1 cellular context compared by ENCODE assay signal in the genomic region with DNA sequence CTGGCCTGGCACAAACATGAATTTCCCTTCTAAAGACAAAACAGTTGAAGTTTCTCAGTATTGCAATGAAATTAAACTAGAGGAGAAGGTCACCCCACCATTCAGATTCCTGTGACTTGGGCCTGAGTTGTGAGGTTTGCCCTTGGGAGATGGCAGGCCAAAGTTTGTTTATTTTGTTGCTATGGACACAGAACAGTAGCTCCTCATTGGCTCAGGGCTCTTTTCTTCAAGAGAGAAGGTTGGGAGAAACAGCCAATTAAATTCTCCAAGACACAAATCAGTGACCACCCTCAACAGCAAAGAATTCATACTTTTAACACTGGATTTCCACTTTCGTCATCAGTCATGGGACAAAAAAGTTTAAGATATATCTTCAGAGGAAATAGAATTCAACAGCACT.
TF ChIP-seq lines count a peak whose summit lies in the region.

Gene FLACC1 (minus strand): TSS at position 130 of the 400 bp plus-strand sequence. CDS start 5,941 bp downstream, outside the sequence.

TF ChIP-seq in K562, 482 proteins besides CTCF, POLR2A, EP300 and RAD21:
- no peak for TF ChIP-seq FUS (optimal IDR thresholded peaks at IDR 0.05; ENCODE audit: low read depth, low read length)
- no peak for TF ChIP-seq BRCA1 (IDR thresholded peaks at IDR 0.05)
- TF ChIP-seq BRCA1 (CRISPR knock-in tag; IDR thresholded peaks at IDR 0.05): no peak
- TF ChIP-seq TEAD1 (CRISPR knock-in tag; IDR thresholded peaks at IDR 0.05): no peak
- no peak for TF ChIP-seq ZNF140 (CRISPR knock-in tag; IDR thresholded peaks at IDR 0.05)
- TF ChIP-seq NFYB (IDR thresholded peaks at IDR 0.05; ENCODE audit: extremely low read depth, insufficient read length): peak; percentile 49
- TF ChIP-seq ZNF830 (CRISPR knock-in tag; IDR thresholded peaks at IDR 0.05): no peak
- TF ChIP-seq CBX5 (IDR thresholded peaks at IDR 0.05; ENCODE audit: borderline replicate concordance, low read depth): no peak
- TF ChIP-seq HNRNPLL (IDR thresholded peaks at IDR 0.05; ENCODE audit: low read depth, low read length, poor library complexity, severe bottlenecking): no peak
- TF ChIP-seq SMAD3 (CRISPR knock-in tag; conservative IDR thresholded peaks at IDR 0.05): no peak
- no peak for TF ChIP-seq MTA1 (IDR thresholded peaks at IDR 0.05; ENCODE audit: borderline replicate concordance)
- no peak for TF ChIP-seq TFE3 (CRISPR knock-in tag; IDR thresholded peaks at IDR 0.05)
- no peak for TF ChIP-seq PREB (CRISPR knock-in tag; IDR thresholded peaks at IDR 0.05)
- peak; percentile 82 for TF ChIP-seq RFX1 (IDR thresholded peaks at IDR 0.05)
- TF ChIP-seq SMARCE1 (IDR thresholded peaks at IDR 0.05): no peak
- TF ChIP-seq ATF4 (CRISPR knock-in tag; IDR thresholded peaks at IDR 0.05): no peak
- TF ChIP-seq NFRKB (IDR thresholded peaks at IDR 0.05; ENCODE audit: low read depth): no peak
- no peak for TF ChIP-seq CUX1 (CRISPR knock-in tag; IDR thresholded peaks at IDR 0.05)
- TF ChIP-seq MTA3 (IDR thresholded peaks at IDR 0.05; ENCODE audit: borderline replicate concordance): no peak
- no peak for TF ChIP-seq OTX1 (CRISPR knock-in tag; IDR thresholded peaks at IDR 0.05)
- TF ChIP-seq, protein P1, sequence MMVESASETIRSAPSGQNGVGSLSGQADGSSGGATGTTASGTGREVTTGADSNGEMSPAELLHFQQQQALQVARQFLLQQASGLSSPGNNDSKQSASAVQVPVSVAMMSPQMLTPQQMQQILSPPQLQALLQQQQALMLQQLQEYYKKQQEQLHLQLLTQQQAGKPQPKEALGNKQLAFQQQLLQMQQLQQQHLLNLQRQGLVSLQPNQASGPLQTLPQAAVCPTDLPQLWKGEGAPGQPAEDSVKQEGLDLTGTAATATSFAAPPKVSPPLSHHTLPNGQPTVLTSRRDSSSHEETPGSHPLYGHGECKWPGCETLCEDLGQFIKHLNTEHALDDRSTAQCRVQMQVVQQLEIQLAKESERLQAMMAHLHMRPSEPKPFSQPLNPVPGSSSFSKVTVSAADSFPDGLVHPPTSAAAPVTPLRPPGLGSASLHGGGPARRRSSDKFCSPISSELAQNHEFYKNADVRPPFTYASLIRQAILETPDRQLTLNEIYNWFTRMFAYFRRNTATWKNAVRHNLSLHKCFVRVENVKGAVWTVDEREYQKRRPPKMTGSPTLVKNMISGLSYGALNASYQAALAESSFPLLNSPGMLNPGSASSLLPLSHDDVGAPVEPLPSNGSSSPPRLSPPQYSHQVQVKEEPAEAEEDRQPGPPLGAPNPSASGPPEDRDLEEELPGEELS (CRISPR knock-in tag; IDR thresholded peaks at IDR 0.05; ENCODE audit: borderline replicate concordance): no peak
- TF ChIP-seq TFAM (CRISPR knock-in tag; conservative IDR thresholded peaks at IDR 0.05): no peak
- TF ChIP-seq, protein P2, sequence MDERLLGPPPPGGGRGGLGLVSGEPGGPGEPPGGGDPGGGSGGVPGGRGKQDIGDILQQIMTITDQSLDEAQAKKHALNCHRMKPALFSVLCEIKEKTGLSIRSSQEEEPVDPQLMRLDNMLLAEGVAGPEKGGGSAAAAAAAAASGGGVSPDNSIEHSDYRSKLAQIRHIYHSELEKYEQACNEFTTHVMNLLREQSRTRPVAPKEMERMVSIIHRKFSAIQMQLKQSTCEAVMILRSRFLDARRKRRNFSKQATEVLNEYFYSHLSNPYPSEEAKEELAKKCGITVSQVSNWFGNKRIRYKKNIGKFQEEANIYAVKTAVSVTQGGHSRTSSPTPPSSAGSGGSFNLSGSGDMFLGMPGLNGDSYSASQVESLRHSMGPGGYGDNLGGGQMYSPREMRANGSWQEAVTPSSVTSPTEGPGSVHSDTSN (CRISPR knock-in tag; IDR thresholded peaks at IDR 0.05; ENCODE audit: low read depth): no peak
- TF ChIP-seq, protein P2 (tag; conservative IDR thresholded peaks at IDR 0.05; ENCODE audit: low read depth): no peak
- TF ChIP-seq TAF7 (tag; IDR thresholded peaks at IDR 0.05): no peak
- TF ChIP-seq MITF (IDR thresholded peaks at IDR 0.05): no peak
- no peak for TF ChIP-seq SMARCA4 (IDR thresholded peaks at IDR 0.05)
- TF ChIP-seq, protein P3, sequence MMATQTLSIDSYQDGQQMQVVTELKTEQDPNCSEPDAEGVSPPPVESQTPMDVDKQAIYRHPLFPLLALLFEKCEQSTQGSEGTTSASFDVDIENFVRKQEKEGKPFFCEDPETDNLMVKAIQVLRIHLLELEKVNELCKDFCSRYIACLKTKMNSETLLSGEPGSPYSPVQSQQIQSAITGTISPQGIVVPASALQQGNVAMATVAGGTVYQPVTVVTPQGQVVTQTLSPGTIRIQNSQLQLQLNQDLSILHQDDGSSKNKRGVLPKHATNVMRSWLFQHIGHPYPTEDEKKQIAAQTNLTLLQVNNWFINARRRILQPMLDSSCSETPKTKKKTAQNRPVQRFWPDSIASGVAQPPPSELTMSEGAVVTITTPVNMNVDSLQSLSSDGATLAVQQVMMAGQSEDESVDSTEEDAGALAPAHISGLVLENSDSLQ (IDR thresholded peaks at IDR 0.05): peak; percentile 37; the same call in 1 of the 2 replicates
- TF ChIP-seq BRD9 (IDR thresholded peaks at IDR 0.05; ENCODE audit: low read depth, partially characterized antibody): no peak
- TF ChIP-seq, protein P4, sequence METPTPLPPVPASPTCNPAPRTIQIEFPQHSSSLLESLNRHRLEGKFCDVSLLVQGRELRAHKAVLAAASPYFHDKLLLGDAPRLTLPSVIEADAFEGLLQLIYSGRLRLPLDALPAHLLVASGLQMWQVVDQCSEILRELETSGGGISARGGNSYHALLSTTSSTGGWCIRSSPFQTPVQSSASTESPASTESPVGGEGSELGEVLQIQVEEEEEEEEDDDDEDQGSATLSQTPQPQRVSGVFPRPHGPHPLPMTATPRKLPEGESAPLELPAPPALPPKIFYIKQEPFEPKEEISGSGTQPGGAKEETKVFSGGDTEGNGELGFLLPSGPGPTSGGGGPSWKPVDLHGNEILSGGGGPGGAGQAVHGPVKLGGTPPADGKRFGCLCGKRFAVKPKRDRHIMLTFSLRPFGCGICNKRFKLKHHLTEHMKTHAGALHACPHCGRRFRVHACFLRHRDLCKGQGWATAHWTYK (CRISPR knock-in tag; IDR thresholded peaks at IDR 0.05): no peak
- no peak for TF ChIP-seq MECOM (CRISPR knock-in tag; IDR thresholded peaks at IDR 0.05)
- TF ChIP-seq ZNF507 (tag; conservative IDR thresholded peaks at IDR 0.05): no peak
- TF ChIP-seq SPI1 (IDR thresholded peaks at IDR 0.05; ENCODE audit: borderline replicate concordance, low read depth, low read length): no peak
- TF ChIP-seq, protein P5, sequence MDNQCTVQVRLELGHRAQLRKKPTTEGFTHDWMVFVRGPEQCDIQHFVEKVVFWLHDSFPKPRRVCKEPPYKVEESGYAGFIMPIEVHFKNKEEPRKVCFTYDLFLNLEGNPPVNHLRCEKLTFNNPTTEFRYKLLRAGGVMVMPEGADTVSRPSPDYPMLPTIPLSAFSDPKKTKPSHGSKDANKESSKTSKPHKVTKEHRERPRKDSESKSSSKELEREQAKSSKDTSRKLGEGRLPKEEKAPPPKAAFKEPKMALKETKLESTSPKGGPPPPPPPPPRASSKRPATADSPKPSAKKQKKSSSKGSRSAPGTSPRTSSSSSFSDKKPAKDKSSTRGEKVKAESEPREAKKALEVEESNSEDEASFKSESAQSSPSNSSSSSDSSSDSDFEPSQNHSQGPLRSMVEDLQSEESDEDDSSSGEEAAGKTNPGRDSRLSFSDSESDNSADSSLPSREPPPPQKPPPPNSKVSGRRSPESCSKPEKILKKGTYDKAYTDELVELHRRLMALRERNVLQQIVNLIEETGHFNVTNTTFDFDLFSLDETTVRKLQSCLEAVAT (IDR thresholded peaks at IDR 0.05): no peak
- no peak for TF ChIP-seq POLR2H (tag; IDR thresholded peaks at IDR 0.05; ENCODE audit: low read depth)
- no peak for TF ChIP-seq CHD2 (IDR thresholded peaks at IDR 0.05; ENCODE audit: low read depth, low read length)
- TF ChIP-seq FOXJ2 (tag; IDR thresholded peaks at IDR 0.05): 0 out of 2 replicates have a peak, but pooled peaks have one; percentile 59
TF ChIP-seq in K562: peak in this region for 4.
